ENCODE assay signal across 1 cellular context in genomic region chr11:16777576-16777975, GRCh38.
TF ChIP-seq lines count a peak whose summit lies in the region.

No MANE protein-coding gene starts in this region.

TF ChIP-seq in GM23338, 12 proteins besides CTCF, POLR2A, EP300 and RAD21 (continued from another document):
- no peak for TF ChIP-seq ETS1 (IDR thresholded peaks at IDR 0.05)
